Comparison of ENCODE assay signal across 1 cellular context in genomic region chr11:121928597-121929580, GRCh38.
TF ChIP-seq lines count a peak whose summit lies in the region.

No MANE protein-coding gene starts in this region.

TF ChIP-seq in WTC11, 78 proteins besides CTCF, POLR2A, EP300 and RAD21 (continued from another document):
- 0 out of 2 replicates have a peak, but pooled peaks have one; percentile 21 for TF ChIP-seq ZNF281 (CRISPR knock-in tag; IDR thresholded peaks at IDR 0.05)
TF ChIP-seq in WTC11: peak in this region for 1.
